Comparison of ENCODE assay signal across 21 cellular contexts in the genomic region with DNA sequence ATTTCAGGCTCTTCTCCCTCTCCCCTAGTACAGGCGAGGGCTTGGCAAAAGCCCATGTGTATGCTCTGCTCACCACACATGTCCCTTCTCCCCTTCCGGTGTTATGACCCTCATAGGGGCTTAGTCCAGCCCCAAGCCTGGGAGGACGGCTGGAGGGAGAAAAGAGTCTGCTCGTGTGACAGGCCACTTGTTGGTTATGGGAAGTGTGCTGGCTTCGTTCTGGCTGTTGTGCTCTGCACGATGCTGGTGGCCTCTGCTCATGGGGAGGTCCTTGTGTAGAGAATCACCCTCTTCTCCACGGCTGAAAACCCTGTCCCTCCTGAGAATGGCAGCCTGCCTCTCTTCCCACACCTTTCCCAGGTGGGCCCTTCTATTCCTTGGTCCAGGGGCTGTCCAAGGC.
"Had no signal": no experiment of that assay in that cellular context is flagged by ENCODE, and none has a peak within 500 bp of the region (broad histone marks: within the 10 kb centered on the region; RNA-seq: fewer than 3 reads in every experiment).

No MANE protein-coding gene starts in this region.

- H3K36me3 ChIP-seq: left lung, pancreas, upper lobe of left lung had no signal

- H3K27me3 ChIP-seq: left lung, pancreas, testis, upper lobe of left lung had no signal

- H3K4me3 ChIP-seq: left lung, lung, pancreas, testis, upper lobe of left lung had no signal

- H3K4me3 Mint-ChIP-seq: activated naive CD4-positive, alpha-beta T cell treated with anti-CD3 and anti-CD28 coated beads for 36 hours; activated naive CD8-positive, alpha-beta T cell treated with anti-CD3 and anti-CD28 coated beads, Interleukin-2, amount 10 ng/mL, durations not matched to agents 7 days and 5 days; naive thymus-derived CD8-positive, alpha-beta T cell had no signal

- ATAC-seq: foreskin keratinocyte; left lung; naive thymus-derived CD8-positive, alpha-beta T cell; pancreas; right cardiac atrium had no signal

- DNase-seq: activated CD4-positive, alpha-beta T cell treated with anti-CD3 and anti-CD28 coated beads, Interleukin-2, amount 50 U/mL, for 4 hours; activated CD8-positive, alpha-beta memory T cell treated with anti-CD3 and anti-CD28 coated beads for 24 hours; activated CD8-positive, alpha-beta memory T cell treated with anti-CD3 and anti-CD28 coated beads, Interleukin-2, amount 50 U/mL, for 48 hours; activated naive CD4-positive, alpha-beta T cell treated with anti-CD3 and anti-CD28 coated beads for 36 hours; activated naive CD8-positive, alpha-beta T cell treated with anti-CD3 and anti-CD28 coated beads, Interleukin-2, amount 10 ng/mL, durations not matched to agents 7 days and 5 days; activated T-cell treated with anti-CD3 and anti-CD28 coated beads, Interleukin-2, amount 50 U/mL, for 48 hours; amygdala; cerebellar nuclear complex; cortex of kidney; effector CD4-positive, alpha-beta T cell; foreskin keratinocyte; kidney; left lung; naive thymus-derived CD8-positive, alpha-beta T cell; pancreas; right cardiac atrium; stimulated activated CD4-positive, alpha-beta T cell treated with anti-CD3 and anti-CD28 coated beads, Interleukin-12 subunit alpha, Interleukin-12 subunit beta, amount 100 ng/mL, for 4 hours; T-helper 9 cell; testis; upper lobe of left lung had no signal

- H3K9me3 Mint-ChIP-seq: activated naive CD4-positive, alpha-beta T cell treated with anti-CD3 and anti-CD28 coated beads for 36 hours; activated naive CD8-positive, alpha-beta T cell treated with anti-CD3 and anti-CD28 coated beads, Interleukin-2, amount 10 ng/mL, durations not matched to agents 7 days and 5 days; naive thymus-derived CD8-positive, alpha-beta T cell had no signal

- H3K9me3 ChIP-seq: left lung, pancreas, testis, upper lobe of left lung had no signal

- H3K27ac Mint-ChIP-seq: activated naive CD4-positive, alpha-beta T cell treated with anti-CD3 and anti-CD28 coated beads for 36 hours; activated naive CD8-positive, alpha-beta T cell treated with anti-CD3 and anti-CD28 coated beads, Interleukin-2, amount 10 ng/mL, durations not matched to agents 7 days and 5 days; naive thymus-derived CD8-positive, alpha-beta T cell had no signal

- H3K27ac ChIP-seq: foreskin keratinocyte, left lung, pancreas, testis, upper lobe of left lung had no signal

- FAIRE-seq: kidney, pancreas had no signal

- H3K4me1 ChIP-seq: foreskin keratinocyte, left lung, pancreas, testis, upper lobe of left lung had no signal
